Comparison of ENCODE assay signal across 17 cellular contexts in the genomic region with DNA sequence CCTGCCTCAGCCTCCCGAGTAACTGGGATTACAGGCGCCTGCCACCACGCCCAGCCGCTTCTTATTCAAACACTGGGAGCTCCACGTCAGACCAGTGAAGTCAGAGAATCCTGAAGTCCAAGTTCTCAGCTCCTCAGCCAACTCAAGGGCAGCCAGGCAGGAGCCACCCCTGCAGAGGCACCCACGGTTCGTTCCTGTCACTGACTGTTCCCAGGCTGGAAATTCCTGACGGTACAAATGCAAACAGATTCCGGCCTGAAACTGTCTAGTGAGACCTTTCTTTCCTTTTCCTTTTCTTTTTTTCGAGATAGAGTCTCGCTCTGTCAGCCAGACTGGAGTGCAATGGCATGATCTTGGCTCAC. TPM values are rescaled to one million over a fixed set of nuclear protein-coding genes. Genes with fewer than 3 reads are reported as not detected.
DNase-seq lines count a peak whose midpoint lies in the region; ATAC-seq and TF ChIP-seq lines count a peak whose summit lies in the region.
"Had no signal": no experiment of that assay in that cellular context is flagged by ENCODE, and none has a peak within 500 bp of the region (broad histone marks: within the 10 kb centered on the region; RNA-seq: fewer than 3 reads in every experiment).

No MANE protein-coding gene starts in this region.

- TF ChIP-seq CTCF in chondrocyte (IDR thresholded peaks at IDR 0.05) (no peak), transverse colon (IDR thresholded peaks at IDR 0.05) (no peak)

- peak overlapping the region; percentile 86 for H3K27ac Mint-ChIP-seq in chondrocyte (ENCODE audit: unreplicated experiment)
- no peak overlapping the region for H3K27ac Mint-ChIP-seq in activated T-helper 2 cell treated with anti-CD3 and anti-CD28 coated beads, Interferon-gamma antibody, Interleukin-2, Interleukin-4, amounts not matched to agents 10 μg/mL and 5 μg/mL and 100 μg/mL, durations not matched to agents 14 hours and 24 hours and 36 hours
- H3K27ac Mint-ChIP-seq: activated naive CD4-positive, alpha-beta T cell treated with anti-CD3 and anti-CD28 coated beads, Interleukin-2, amount 50 U/mL, for 24 hours had no signal

- in situ Hi-C loops in transverse colon (cut with MboI; ENCODE audit: low pct_ligation_motif_present in 1 of 4, low pct_unique_long_range_greater_than_20kb in 1 of 4, low sequenced_read_pairs in 3 of 4), result no loop called here

- 58 to 93% methylated on average over 6 to 11 of the region's 11 CpGs for WGBS in transverse colon (ENCODE audit: low coverage in 1 of 2), 2 donors

- ATAC-seq in GM18867 (IDR thresholded peaks at IDR 0.05; ENCODE audit: unreplicated experiment), result no peak
- ATAC-seq: gastrocnemius medialis had no signal

- H3K9me3 ChIP-seq in transverse colon, result no peaks in the 10 kb centered on the region
- H3K9me3 ChIP-seq: gastrocnemius medialis had no signal

- H3K9me3 Mint-ChIP-seq in chondrocyte (ENCODE audit: low read depth), result no peaks in the 10 kb centered on the region
- H3K9me3 Mint-ChIP-seq in activated T-helper 2 cell treated with anti-CD3 and anti-CD28 coated beads, Interferon-gamma antibody, Interleukin-2, Interleukin-4, amounts not matched to agents 10 μg/mL and 5 μg/mL and 100 μg/mL, durations not matched to agents 14 hours and 24 hours and 36 hours, result no peaks in the 10 kb centered on the region
- H3K9me3 Mint-ChIP-seq: activated naive CD4-positive, alpha-beta T cell treated with anti-CD3 and anti-CD28 coated beads, Interleukin-2, amount 50 U/mL, for 24 hours had no signal

- no peak overlapping the region for H3K4me3 ChIP-seq in transverse colon
- H3K4me3 ChIP-seq: gastrocnemius medialis, smooth muscle cell had no signal

- peaks cover 2% of the 10 kb centered on the region for H3K36me3 Mint-ChIP-seq in chondrocyte (ENCODE audit: low read depth)
- H3K36me3 Mint-ChIP-seq in activated T-helper 2 cell treated with anti-CD3 and anti-CD28 coated beads, Interferon-gamma antibody, Interleukin-2, Interleukin-4, amounts not matched to agents 10 μg/mL and 5 μg/mL and 100 μg/mL, durations not matched to agents 14 hours and 24 hours and 36 hours (ENCODE audit: low read depth), result peaks cover 10% of the 10 kb centered on the region

- intact Hi-C loops in transverse colon (cut with DNase I; ENCODE audit: low total_unique reads), result no loop called here
- intact Hi-C loops in activated T-helper 2 cell treated with anti-CD3 and anti-CD28 coated beads, Interferon-gamma antibody, Interleukin-2, Interleukin-4, amounts not matched to agents 10 μg/mL and 5 μg/mL and 100 μg/mL, durations not matched to agents 14 hours and 24 hours and 36 hours (cut with micrococcal nuclease), result no loop called here

- no peaks in the 10 kb centered on the region for H3K27me3 ChIP-seq in transverse colon
- H3K27me3 ChIP-seq: gastrocnemius medialis had no signal

- H3K27me3 Mint-ChIP-seq in chondrocyte (ENCODE audit: low read depth), result no peaks in the 10 kb centered on the region
- no peaks in the 10 kb centered on the region for H3K27me3 Mint-ChIP-seq in activated T-helper 2 cell treated with anti-CD3 and anti-CD28 coated beads, Interferon-gamma antibody, Interleukin-2, Interleukin-4, amounts not matched to agents 10 μg/mL and 5 μg/mL and 100 μg/mL, durations not matched to agents 14 hours and 24 hours and 36 hours (ENCODE audit: low read depth)
- H3K27me3 Mint-ChIP-seq: activated naive CD4-positive, alpha-beta T cell treated with anti-CD3 and anti-CD28 coated beads, Interleukin-2, amount 50 U/mL, for 24 hours had no signal

- H3K4me1 Mint-ChIP-seq in chondrocyte (ENCODE audit: low read depth), result peaks cover 35% of the 10 kb centered on the region
- peaks cover 23% of the 10 kb centered on the region for H3K4me1 Mint-ChIP-seq in activated T-helper 2 cell treated with anti-CD3 and anti-CD28 coated beads, Interferon-gamma antibody, Interleukin-2, Interleukin-4, amounts not matched to agents 10 μg/mL and 5 μg/mL and 100 μg/mL, durations not matched to agents 14 hours and 24 hours and 36 hours (ENCODE audit: low read depth)

- H3K36me3 ChIP-seq in transverse colon, result no peaks in the 10 kb centered on the region
- H3K36me3 ChIP-seq: gastrocnemius medialis had no signal

- no peak for TF ChIP-seq EP300 in transverse colon (IDR thresholded peaks at IDR 0.05; ENCODE audit: low read depth)

- peak; percentile 0 for DNase-seq in stimulated activated CD4-positive, alpha-beta T cell treated with anti-CD3 and anti-CD28 coated beads, Interleukin-1b, Interleukin-23, amount 100 ng/mL, for 48 hours
- no peak for DNase-seq in stimulated activated CD4-positive, alpha-beta T cell treated with anti-CD3 and anti-CD28 coated beads, Interleukin-4, amount 100 ng/mL, for 4 hours
- DNase-seq in chondrocyte (ENCODE audit: low spot score) (peak; percentile 54), mucosa of gallbladder (ENCODE audit: low spot score) (peak; percentile 70), transverse colon (peak; percentile 44), NCI-H526 (lab: John Stamatoyannopoulos, UW) (no peak)
- no peak for DNase-seq in activated T-helper 2 cell treated with anti-CD3 and anti-CD28 coated beads, Interferon-gamma antibody, Interleukin-2, Interleukin-4, amounts not matched to agents 10 μg/mL and 5 μg/mL and 100 μg/mL, durations not matched to agents 14 hours and 24 hours and 36 hours (ENCODE audit: low spot score)
- DNase-seq: central memory CD4-positive, alpha-beta T cell; gastrocnemius medialis; MM.1S; NCI-H2081; NCI-H524 treated with DMSO at 0.1 percent for 48 hours; OCI-M1; SW 1271 had no signal

- no peak for TF ChIP-seq POLR2A in transverse colon (IDR thresholded peaks at IDR 0.05)

- H3K4me3 Mint-ChIP-seq in chondrocyte (ENCODE audit: unreplicated experiment), result no peak overlapping the region
- no peak overlapping the region for H3K4me3 Mint-ChIP-seq in activated T-helper 2 cell treated with anti-CD3 and anti-CD28 coated beads, Interferon-gamma antibody, Interleukin-2, Interleukin-4, amounts not matched to agents 10 μg/mL and 5 μg/mL and 100 μg/mL, durations not matched to agents 14 hours and 24 hours and 36 hours (ENCODE audit: low read depth)
- H3K4me3 Mint-ChIP-seq: activated naive CD4-positive, alpha-beta T cell treated with anti-CD3 and anti-CD28 coated beads, Interleukin-2, amount 50 U/mL, for 24 hours had no signal

- peak overlapping the region in 2 of 4 donors; percentile 3 to 21 for H3K27ac ChIP-seq in transverse colon
- H3K27ac ChIP-seq: gastrocnemius medialis had no signal

- H3K4me1 ChIP-seq in transverse colon, result peaks cover 4 to 35% (median 24%) of the 10 kb centered on the region in 4 donors

RNA-seq across cellular contexts. Expression of a gene that starts 11.7 kb away (rescaled TPM):
- 50.9 to 52.2 TPM (median 51.6 TPM) in 3 replicates for total RNA-seq in chondrocyte
- 108 TPM for total RNA-seq in mucosa of gallbladder
- total RNA-seq in transverse colon, result 100 to 1,000 TPM in 2 of 4 donors, 10 to 100 TPM in 2; 63.4 to 202 (median 83.9) TPM
- total RNA-seq in activated T-helper 2 cell treated with anti-CD3 and anti-CD28 coated beads, Interferon-gamma antibody, Interleukin-2, Interleukin-4, amounts not matched to agents 10 μg/mL and 5 μg/mL and 100 μg/mL, durations not matched to agents 14 hours and 24 hours and 36 hours, result 41.9 and 42.9 TPM in 2 replicates

RNA-seq across cellular contexts. Expression of a gene that starts 22.1 kb away (rescaled TPM):
- total RNA-seq in chondrocyte (21.1 to 24.2 TPM (median 21.8 TPM) in 3 replicates), mucosa of gallbladder (24.2 TPM), transverse colon (100 to 1,000 TPM in 1 of 4 donors, 10 to 100 TPM in 3; 28.4 to 183 (median 60.5) TPM)
- total RNA-seq in activated T-helper 2 cell treated with anti-CD3 and anti-CD28 coated beads, Interferon-gamma antibody, Interleukin-2, Interleukin-4, amounts not matched to agents 10 μg/mL and 5 μg/mL and 100 μg/mL, durations not matched to agents 14 hours and 24 hours and 36 hours, result 32.1 and 32.4 TPM in 2 replicates

RNA-seq across cellular contexts. Expression of a gene that starts 43.3 kb away (rescaled TPM):
- total RNA-seq in chondrocyte (23.8 to 37.8 TPM (median 26.0 TPM) in 3 replicates), mucosa of gallbladder (31.5 TPM), transverse colon (100 to 1,000 TPM in 2 of 4 donors, 10 to 100 TPM in 2; 52.9 to 250 (median 161) TPM)
- 58.5 and 63.1 TPM in 2 replicates for total RNA-seq in activated T-helper 2 cell treated with anti-CD3 and anti-CD28 coated beads, Interferon-gamma antibody, Interleukin-2, Interleukin-4, amounts not matched to agents 10 μg/mL and 5 μg/mL and 100 μg/mL, durations not matched to agents 14 hours and 24 hours and 36 hours

RNA-seq across cellular contexts. Expression of a gene that starts 48.9 kb away (rescaled TPM):
- total RNA-seq in chondrocyte (18.3 to 71.4 TPM (median 68.7 TPM) in 3 replicates), mucosa of gallbladder (56.0 TPM), transverse colon (10 to 100 TPM in 2 of 4 donors, 1 to 10 TPM in 2; 4.9 to 58.9 (median 9.9) TPM)
- total RNA-seq in activated T-helper 2 cell treated with anti-CD3 and anti-CD28 coated beads, Interferon-gamma antibody, Interleukin-2, Interleukin-4, amounts not matched to agents 10 μg/mL and 5 μg/mL and 100 μg/mL, durations not matched to agents 14 hours and 24 hours and 36 hours, result 0.94 and 1.4 TPM in 2 replicates

Comparison
In these comparisons a context has a peak if more than half of its experiments do, and no peak if none do; other contexts are left out.
1. DNase-seq: peak in stimulated activated CD4-positive, alpha-beta T cell treated with anti-CD3 and anti-CD28 coated beads, Interleukin-1b, Interleukin-23, amount 100 ng/mL, for 48 hours (single experiment), chondrocyte (single experiment), mucosa of gallbladder (single experiment) and transverse colon (single experiment); none in stimulated activated CD4-positive, alpha-beta T cell treated with anti-CD3 and anti-CD28 coated beads, Interleukin-4, amount 100 ng/mL, for 4 hours (0 of 2), activated T-helper 2 cell treated with anti-CD3 and anti-CD28 coated beads, Interferon-gamma antibody, Interleukin-2, Interleukin-4, amounts not matched to agents 10 μg/mL and 5 μg/mL and 100 μg/mL, durations not matched to agents 14 hours and 24 hours and 36 hours (single experiment) and NCI-H526 (0 of 2).